In genomic region chr9:131024978-131025868, GRCh38 we compare ENCODE assay signal across 1 cellular context.
TF ChIP-seq lines count a peak whose summit lies in the region.

No MANE protein-coding gene starts in this region.

TF ChIP-seq in H1, 55 proteins besides CTCF, POLR2A, EP300 and RAD21:
- TF ChIP-seq MAFK (IDR thresholded peaks at IDR 0.05; ENCODE audit: low read depth, low read length): peak; percentile 50; the same call in 1 of the 2 replicates
- no peak for TF ChIP-seq EZH2 (IDR thresholded peaks at IDR 0.05; ENCODE audit: low read depth, low read length, severe bottlenecking)
